Comparison of ENCODE assay signal across 18 cellular contexts in genomic region chr6:121764493-121764892, GRCh38.
DNase-seq lines count a peak whose midpoint lies in the region; ATAC-seq, FAIRE-seq and TF ChIP-seq lines count a peak whose summit lies in the region.
"Had no signal": no experiment of that assay in that cellular context is flagged by ENCODE, and none has a peak within 500 bp of the region (broad histone marks: within the 10 kb centered on the region; RNA-seq: fewer than 3 reads in every experiment).

No MANE protein-coding gene starts in this region.

- H3K4me3 ChIP-seq in mammary epithelial cell (replicated peaks in 1 of 3; ENCODE audit: insufficient read depth in 1 of 3, low read depth in 2 of 3, low read length in 3 of 3), result no peak overlapping the region
- H3K4me3 ChIP-seq: heart right ventricle had no signal

- no peaks in the 10 kb centered on the region for H3K27me3 ChIP-seq in mammary epithelial cell (ENCODE audit: insufficient read depth, low read length)
- H3K27me3 ChIP-seq: heart right ventricle had no signal

- no peaks in the 10 kb centered on the region for H3K9me3 ChIP-seq in mammary epithelial cell (replicated peaks; ENCODE audit: insufficient read depth, low read length)

- in situ Hi-C loops in mammary epithelial cell (cut with MboI; ENCODE audit: low sequenced_read_pairs in 2 of 2), result no loop called here

- no peaks in the 10 kb centered on the region for H3K36me3 Mint-ChIP-seq in CD14-positive monocyte
- H3K36me3 Mint-ChIP-seq: CD8-positive, alpha-beta memory T cell had no signal

- no peaks in the 10 kb centered on the region for H4K20me1 ChIP-seq in mammary epithelial cell (ENCODE audit: insufficient read depth, low read length)

- intact Hi-C loops in CD14-positive monocyte (cut with micrococcal nuclease), result no loop called here
- intact Hi-C loops in mammary epithelial cell (cut with micrococcal nuclease), result no loop called here

- no peak for TF ChIP-seq CTCF in CD14-positive monocyte (IDR thresholded peaks at IDR 0.05)
- TF ChIP-seq CTCF in mammary epithelial cell (conservative IDR thresholded peaks at IDR 0.05 in 1 of 2, IDR thresholded peaks at IDR 0.05 in 1 of 2; ENCODE audit: extremely low read depth in 1 of 2, insufficient read depth in 1 of 2, low read depth in 1 of 2, low read length in 2 of 2), result no peak

- H3K4me1 Mint-ChIP-seq in CD14-positive monocyte, result no peaks in the 10 kb centered on the region
- H3K4me1 Mint-ChIP-seq: activated CD4-positive, alpha-beta memory T cell treated with anti-CD3 and anti-CD28 coated beads, Interleukin-2, amount 10 ng/mL, durations not matched to agents 7 days and 5 days; CD8-positive, alpha-beta memory T cell had no signal

- H3K36me3 ChIP-seq in mammary epithelial cell (ENCODE audit: insufficient read depth, low read length), result no peaks in the 10 kb centered on the region
- H3K36me3 ChIP-seq: heart right ventricle had no signal

- peaks cover 0 to 14% (median 8%) of the 10 kb centered on the region in 7 donors for H3K9me3 Mint-ChIP-seq in CD14-positive monocyte

- no peak overlapping the region for H3K9ac ChIP-seq in mammary epithelial cell (ENCODE audit: insufficient read depth, low read length)

- CTCF ChIA-PET in mammary epithelial cell (lab: Charles Lee; ENCODE audit: low non-redundant PET), result no interaction called here

- ATAC-seq in GM19328 (IDR thresholded peaks at IDR 0.05; ENCODE audit: unreplicated experiment) (peak; percentile 82), HG02588 (IDR thresholded peaks at IDR 0.05; ENCODE audit: unreplicated experiment) (peak; percentile 91), HG03108 (IDR thresholded peaks at IDR 0.05; ENCODE audit: unreplicated experiment) (peak; percentile 65)
- ATAC-seq: heart right ventricle, left ventricle myocardium superior had no signal

- dilution Hi-C loops in mammary epithelial cell (cut with HindIII; ENCODE audit: low sequenced_read_pairs), result no loop called here

- H3K4me3 Mint-ChIP-seq in CD14-positive monocyte, result no peak overlapping the region
- H3K4me3 Mint-ChIP-seq: activated CD4-positive, alpha-beta memory T cell treated with anti-CD3 and anti-CD28 coated beads, Interleukin-2, amount 10 ng/mL, durations not matched to agents 7 days and 5 days; CD8-positive, alpha-beta memory T cell had no signal

- no peak overlapping the region for H3K27ac ChIP-seq in mammary epithelial cell (ENCODE audit: insufficient read depth, low read depth, low read length)
- H3K27ac ChIP-seq: heart right ventricle had no signal

- DNase-seq in activated effector memory CD4-positive, alpha-beta T cell treated with Interleukin-2 at 50 U/mL for 16 hours, result no peak
- DNase-seq in H54 (ENCODE audit: insufficient read length, low spot score) (no peak), CD14-positive monocyte (ENCODE audit: low spot score) (no peak), mammary epithelial cell (no peak)
- DNase-seq: activated CD4-positive, alpha-beta memory T cell treated with anti-CD3 and anti-CD28 coated beads, Interleukin-2, amount 10 ng/mL, durations not matched to agents 7 days and 5 days; CD8-positive, alpha-beta memory T cell; GOT3; heart right ventricle; left ventricle myocardium superior; NCI-H1417 treated with DMSO at 0.1 percent for 48 hours; NCI-H510A treated with DMSO at 0.1 percent for 48 hours; RPMI8226; T1000 had no signal

- no peak overlapping the region for H3K4me2 ChIP-seq in mammary epithelial cell (ENCODE audit: insufficient read depth, low read depth, low read length)

- no peak overlapping the region for H2AFZ ChIP-seq in mammary epithelial cell (ENCODE audit: low read depth, low read length)

- H3K27me3 Mint-ChIP-seq in CD14-positive monocyte (ENCODE audit: low read depth in 3 of 3), result peaks cover 0 to 1% (median 0%) of the 10 kb centered on the region in 3 donors
- H3K27me3 Mint-ChIP-seq: activated CD4-positive, alpha-beta memory T cell treated with anti-CD3 and anti-CD28 coated beads, Interleukin-2, amount 10 ng/mL, durations not matched to agents 7 days and 5 days; CD8-positive, alpha-beta memory T cell had no signal

- WGBS in mammary epithelial cell (ENCODE audit: low coverage, missing lambda C conversion rate), result 83% methylated on average over 3 of the region's 3 CpGs

- H3K27ac Mint-ChIP-seq in CD14-positive monocyte, result no peak overlapping the region
- H3K27ac Mint-ChIP-seq: activated CD4-positive, alpha-beta memory T cell treated with anti-CD3 and anti-CD28 coated beads, Interleukin-2, amount 10 ng/mL, durations not matched to agents 7 days and 5 days; CD8-positive, alpha-beta memory T cell had no signal

- no peaks in the 10 kb centered on the region for H3K4me1 ChIP-seq in mammary epithelial cell (ENCODE audit: insufficient read depth, low read length)

- no TSS peak for BruUV-seq in mammary epithelial cell (replicated peaks; lab: Mats Ljungman, UMichigan)

- no peak for FAIRE-seq in H54 (lab: Jason Lieb, UNC)
- FAIRE-seq: bronchial epithelial cell, endometrium had no signal

- H3K79me2 ChIP-seq in mammary epithelial cell (ENCODE audit: insufficient read depth, low read length), result no peaks in the 10 kb centered on the region

- TF ChIP-seq POLR2A in H54 (IDR thresholded peaks at IDR 0.05; ENCODE audit: low read depth, low read length), result no peak
